In the genomic region with DNA sequence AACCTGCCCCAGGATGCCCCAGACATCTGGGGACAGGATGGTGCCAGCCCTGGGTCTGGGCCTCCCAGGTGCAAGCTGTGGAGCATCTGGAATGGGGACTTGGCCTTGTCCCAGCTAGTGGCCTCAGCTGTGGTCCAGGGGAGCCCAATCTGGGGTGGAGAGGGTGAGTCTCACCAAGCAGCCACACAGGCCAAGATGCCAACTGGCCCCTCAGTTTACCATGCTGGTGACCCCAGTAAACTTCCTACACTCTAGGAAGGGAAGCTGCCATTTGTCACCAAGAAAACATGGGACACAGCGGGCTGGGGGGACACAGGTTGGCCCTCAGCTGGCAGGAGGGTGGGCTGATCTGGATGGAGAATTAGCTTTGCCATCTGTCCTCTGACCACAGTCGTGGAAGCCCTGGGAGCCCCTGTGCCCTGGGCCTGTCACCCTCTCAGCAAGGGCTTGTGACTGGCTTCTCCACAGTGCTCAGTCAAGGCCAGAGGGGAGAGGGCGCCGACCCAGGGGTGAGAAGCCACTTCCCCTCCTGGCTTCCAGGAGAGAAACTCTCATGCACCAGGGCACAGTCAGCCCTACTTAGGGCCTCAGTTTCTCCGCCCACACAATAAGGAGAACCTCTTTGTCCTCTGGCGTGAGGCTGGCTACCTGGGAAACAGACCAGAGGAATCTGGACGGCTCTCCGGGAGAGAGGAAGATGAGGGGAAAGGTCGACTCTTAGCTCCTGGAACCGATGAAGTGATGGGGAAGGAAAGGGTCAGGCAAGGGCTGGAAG, we compare ENCODE assay signal across 18 cellular contexts.
A peak's percentile ranks its signal among the peaks of the same experiment; 100 is the strongest.
DNase-seq lines count a peak whose midpoint lies in the region; ATAC-seq and TF ChIP-seq lines count a peak whose summit lies in the region.
"Had no signal": no experiment of that assay in that cellular context is flagged by ENCODE, and none has a peak within 500 bp of the region (broad histone marks: within the 10 kb centered on the region; RNA-seq: fewer than 3 reads in every experiment).

No MANE protein-coding gene starts in this region.

- H3K9me3 Mint-ChIP-seq in activated CD4-positive, alpha-beta memory T cell treated with anti-CD3 and anti-CD28 coated beads, Interleukin-2, amount 10 ng/mL, durations not matched to agents 7 days and 5 days: no peaks in the 10 kb centered on the region
- H3K9me3 Mint-ChIP-seq in activated CD4-positive, alpha-beta memory T cell treated with anti-CD3 and anti-CD28 coated beads for 36 hours: no peaks in the 10 kb centered on the region
- H3K9me3 Mint-ChIP-seq: CD8-positive, alpha-beta T cell had no signal

- H3K4me1 ChIP-seq in Peyer's patch (peaks cover 0 to 10% (median 1%) of the 10 kb centered on the region in 4 donors), esophagus (ENCODE audit: control insufficient read depth in 2 of 2, insufficient read depth in 2 of 2, low read length in 1 of 2) (peaks cover 0 to 10% of the 10 kb centered on the region in 2 donors), vagina (no peaks in the 10 kb centered on the region)

- H3K27ac Mint-ChIP-seq in activated CD4-positive, alpha-beta memory T cell treated with anti-CD3 and anti-CD28 coated beads, Interleukin-2, amount 10 ng/mL, durations not matched to agents 7 days and 5 days: no peak overlapping the region
- no peak overlapping the region for H3K27ac Mint-ChIP-seq in activated CD4-positive, alpha-beta memory T cell treated with anti-CD3 and anti-CD28 coated beads for 36 hours
- H3K27ac Mint-ChIP-seq: B cell; CD8-positive, alpha-beta T cell had no signal

- no peak for TF ChIP-seq POLR2A in Peyer's patch (IDR thresholded peaks at IDR 0.05)
- no peak for TF ChIP-seq POLR2A in vagina (IDR thresholded peaks at IDR 0.05)

- 81 to 86% methylated on average over 10 of the region's 10 CpGs for WGBS in esophagus, 2 donors

- no peak overlapping the region for H3K4me3 ChIP-seq in Peyer's patch
- H3K4me3 ChIP-seq in esophagus (ENCODE audit: low read depth in 1 of 2, low read length in 2 of 2): no peak overlapping the region
- no peak overlapping the region for H3K4me3 ChIP-seq in vagina
- H3K4me3 ChIP-seq: K562 had no signal

- H3K9me3 ChIP-seq in Peyer's patch (no peaks in the 10 kb centered on the region), esophagus (ENCODE audit: control insufficient read depth in 2 of 2, insufficient read depth in 1 of 2, low read depth in 1 of 2, low read length in 1 of 2) (no peaks in the 10 kb centered on the region), vagina (no peaks in the 10 kb centered on the region)

- POLR2A ChIA-PET in activated CD4-positive, alpha-beta memory T cell treated with anti-CD3 and anti-CD28 coated beads, Interleukin-2, amount 10 ng/mL, durations not matched to agents 7 days and 5 days (lab: Charles Lee): no interaction called here
- POLR2A ChIA-PET in activated CD4-positive, alpha-beta memory T cell treated with anti-CD3 and anti-CD28 coated beads for 36 hours (lab: Charles Lee): no interaction called here

- H3K27ac ChIP-seq in Peyer's patch (no peak overlapping the region), esophagus (ENCODE audit: low read depth in 2 of 2, low read length in 1 of 2) (peak overlapping the region; percentile 37 to 88), vagina (no peak overlapping the region)
- H3K27ac ChIP-seq: 22Rv1 had no signal

- peaks cover 0 to 46% (median 0%) of the 10 kb centered on the region in 3 donors for H3K36me3 ChIP-seq in Peyer's patch
- peaks cover 9 to 21% of the 10 kb centered on the region in 2 donors for H3K36me3 ChIP-seq in esophagus (ENCODE audit: control insufficient read depth in 2 of 2, insufficient read depth in 2 of 2, low read length in 1 of 2)
- peaks cover 0 to 39% of the 10 kb centered on the region in 2 donors for H3K36me3 ChIP-seq in vagina

- H3K27me3 Mint-ChIP-seq in activated CD4-positive, alpha-beta memory T cell treated with anti-CD3 and anti-CD28 coated beads, Interleukin-2, amount 10 ng/mL, durations not matched to agents 7 days and 5 days: no peaks in the 10 kb centered on the region
- no peaks in the 10 kb centered on the region for H3K27me3 Mint-ChIP-seq in activated CD4-positive, alpha-beta memory T cell treated with anti-CD3 and anti-CD28 coated beads for 36 hours
- H3K27me3 Mint-ChIP-seq: B cell had no signal

- H3K4me3 Mint-ChIP-seq in activated CD4-positive, alpha-beta memory T cell treated with anti-CD3 and anti-CD28 coated beads, Interleukin-2, amount 10 ng/mL, durations not matched to agents 7 days and 5 days: no peak overlapping the region
- H3K4me3 Mint-ChIP-seq in activated CD4-positive, alpha-beta memory T cell treated with anti-CD3 and anti-CD28 coated beads for 36 hours: no peak overlapping the region
- H3K4me3 Mint-ChIP-seq: B cell; CD8-positive, alpha-beta T cell had no signal

- CTCF ChIA-PET in activated CD4-positive, alpha-beta memory T cell treated with anti-CD3 and anti-CD28 coated beads, Interleukin-2, amount 10 ng/mL, durations not matched to agents 7 days and 5 days (lab: Charles Lee): no interaction called here
- CTCF ChIA-PET in activated CD4-positive, alpha-beta memory T cell treated with anti-CD3 and anti-CD28 coated beads for 36 hours (lab: Charles Lee): interaction anchor here (1.4 kb wide), 1 partner anchor 11 kb away, joined by 8 read pairs; no protein-coding TSS in a partner anchor

- ATAC-seq in sciatic nerve: no peak
- ATAC-seq: CD8-positive, alpha-beta T cell; K562 had no signal

- H3K36me3 Mint-ChIP-seq in activated CD4-positive, alpha-beta memory T cell treated with anti-CD3 and anti-CD28 coated beads, Interleukin-2, amount 10 ng/mL, durations not matched to agents 7 days and 5 days (ENCODE audit: low read depth): peaks cover 27% of the 10 kb centered on the region
- peaks cover 8% of the 10 kb centered on the region for H3K36me3 Mint-ChIP-seq in activated CD4-positive, alpha-beta memory T cell treated with anti-CD3 and anti-CD28 coated beads for 36 hours

- H3K27me3 ChIP-seq in Peyer's patch (no peaks in the 10 kb centered on the region), esophagus (ENCODE audit: control insufficient read depth in 1 of 2, insufficient read depth in 2 of 2, low read length in 2 of 2) (no peaks in the 10 kb centered on the region), vagina (no peaks in the 10 kb centered on the region)

- DNase-seq in activated CD4-positive, alpha-beta memory T cell treated with anti-CD3 and anti-CD28 coated beads, Interleukin-2, amount 10 ng/mL, durations not matched to agents 7 days and 5 days: peak; percentile 13
- DNase-seq in activated CD4-positive, alpha-beta memory T cell treated with anti-CD3 and anti-CD28 coated beads for 36 hours: no peak
- DNase-seq in Peyer's patch: peak in 2 of 3 donors; percentile 25 to 42
- DNase-seq in sciatic nerve (ENCODE audit: low spot score): peak; percentile 38
- no peak for DNase-seq in vagina (ENCODE audit: extremely low spot score in 2 of 2)
- DNase-seq in posterior vena cava (ENCODE audit: low spot score): no peak
- no peak for DNase-seq in NCI-H345 (lab: John Stamatoyannopoulos, UW)
- DNase-seq: CD8-positive, alpha-beta T cell; GDM1; GOT3; NCI-H1417 treated with DMSO at 0.1 percent for 48 hours; NCI-H1930; NCI-H446; NCI-H69 had no signal

- TF ChIP-seq CTCF in Peyer's patch (IDR thresholded peaks at IDR 0.05) (no peak), vagina (IDR thresholded peaks at IDR 0.05) (no peak)

- H3K4me1 Mint-ChIP-seq in activated CD4-positive, alpha-beta memory T cell treated with anti-CD3 and anti-CD28 coated beads, Interleukin-2, amount 10 ng/mL, durations not matched to agents 7 days and 5 days: peaks cover 19% of the 10 kb centered on the region
- peaks cover 10% of the 10 kb centered on the region for H3K4me1 Mint-ChIP-seq in activated CD4-positive, alpha-beta memory T cell treated with anti-CD3 and anti-CD28 coated beads for 36 hours (ENCODE audit: low read depth)

- intact Hi-C loops in activated CD4-positive, alpha-beta memory T cell treated with anti-CD3 and anti-CD28 coated beads for 36 hours (cut with micrococcal nuclease): no loop called here
- intact Hi-C loops in sciatic nerve (cut with DNase I) (no loop called here), vagina (cut with DNase I) (no loop called here), posterior vena cava (cut with DNase I) (no loop called here)

Comparison
In these comparisons a context has a peak if more than half of its experiments do, and no peak if none do; other contexts are left out.
1. DNase-seq: peak in activated CD4-positive, alpha-beta memory T cell treated with anti-CD3 and anti-CD28 coated beads, Interleukin-2, amount 10 ng/mL, durations not matched to agents 7 days and 5 days (single experiment), Peyer's patch (2 of 3) and sciatic nerve (single experiment); none in activated CD4-positive, alpha-beta memory T cell treated with anti-CD3 and anti-CD28 coated beads for 36 hours (single experiment), vagina (0 of 2), posterior vena cava (single experiment) and NCI-H345 (single experiment).
2. H3K27ac ChIP-seq: peak in esophagus (2 of 2); none in Peyer's patch (0 of 4) and vagina (single experiment).